In the genomic region with DNA sequence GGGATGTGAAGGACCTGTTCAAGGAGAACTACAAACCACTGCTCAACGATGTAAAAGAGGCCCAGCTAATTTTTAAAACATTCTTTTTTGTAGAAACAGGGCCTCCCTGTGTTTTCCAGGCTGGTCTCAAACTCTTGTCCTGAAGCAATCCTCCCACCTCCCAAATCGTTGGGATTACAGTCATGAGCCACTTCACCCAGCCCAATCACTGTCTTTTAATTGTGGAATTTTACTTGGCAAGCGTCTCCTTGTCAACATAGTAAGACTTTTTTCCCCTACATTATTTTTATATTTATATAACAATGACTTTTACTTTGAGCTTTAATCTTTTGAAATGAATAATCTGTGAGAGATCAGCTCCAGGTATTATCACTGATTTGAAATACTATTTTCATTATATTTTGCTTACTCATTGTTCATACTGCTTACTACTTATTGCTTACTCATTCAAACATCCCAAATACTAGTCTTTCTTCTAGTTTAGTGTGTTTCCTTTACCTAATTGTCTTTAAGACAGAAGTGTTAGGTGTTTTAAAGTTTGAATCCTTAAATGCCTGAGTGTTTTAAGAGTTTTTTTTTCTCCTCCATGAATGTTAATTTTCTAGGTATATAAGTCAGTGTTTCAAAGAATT, we compare ENCODE assay signal across 1 cellular context.
TF ChIP-seq lines count a peak whose summit lies in the region.

No MANE protein-coding gene starts in this region.

TF ChIP-seq in WTC11, 78 proteins besides CTCF, POLR2A, EP300 and RAD21 (continued from another document):
- TF ChIP-seq MLX (CRISPR knock-in tag; IDR thresholded peaks at IDR 0.05) (no peak), NFATC4 (CRISPR knock-in tag; IDR thresholded peaks at IDR 0.05) (no peak), GABPB1 (CRISPR knock-in tag; IDR thresholded peaks at IDR 0.05) (no peak)
- TF ChIP-seq, protein P1, sequence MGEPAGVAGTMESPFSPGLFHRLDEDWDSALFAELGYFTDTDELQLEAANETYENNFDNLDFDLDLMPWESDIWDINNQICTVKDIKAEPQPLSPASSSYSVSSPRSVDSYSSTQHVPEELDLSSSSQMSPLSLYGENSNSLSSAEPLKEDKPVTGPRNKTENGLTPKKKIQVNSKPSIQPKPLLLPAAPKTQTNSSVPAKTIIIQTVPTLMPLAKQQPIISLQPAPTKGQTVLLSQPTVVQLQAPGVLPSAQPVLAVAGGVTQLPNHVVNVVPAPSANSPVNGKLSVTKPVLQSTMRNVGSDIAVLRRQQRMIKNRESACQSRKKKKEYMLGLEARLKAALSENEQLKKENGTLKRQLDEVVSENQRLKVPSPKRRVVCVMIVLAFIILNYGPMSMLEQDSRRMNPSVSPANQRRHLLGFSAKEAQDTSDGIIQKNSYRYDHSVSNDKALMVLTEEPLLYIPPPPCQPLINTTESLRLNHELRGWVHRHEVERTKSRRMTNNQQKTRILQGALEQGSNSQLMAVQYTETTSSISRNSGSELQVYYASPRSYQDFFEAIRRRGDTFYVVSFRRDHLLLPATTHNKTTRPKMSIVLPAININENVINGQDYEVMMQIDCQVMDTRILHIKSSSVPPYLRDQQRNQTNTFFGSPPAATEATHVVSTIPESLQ (CRISPR knock-in tag; IDR thresholded peaks at IDR 0.05) = no peak
- TF ChIP-seq, protein P2, sequence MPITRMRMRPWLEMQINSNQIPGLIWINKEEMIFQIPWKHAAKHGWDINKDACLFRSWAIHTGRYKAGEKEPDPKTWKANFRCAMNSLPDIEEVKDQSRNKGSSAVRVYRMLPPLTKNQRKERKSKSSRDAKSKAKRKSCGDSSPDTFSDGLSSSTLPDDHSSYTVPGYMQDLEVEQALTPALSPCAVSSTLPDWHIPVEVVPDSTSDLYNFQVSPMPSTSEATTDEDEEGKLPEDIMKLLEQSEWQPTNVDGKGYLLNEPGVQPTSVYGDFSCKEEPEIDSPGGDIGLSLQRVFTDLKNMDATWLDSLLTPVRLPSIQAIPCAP (CRISPR knock-in tag; IDR thresholded peaks at IDR 0.05) = no peak
